In genomic region chr7:38920731-38921130, GRCh38 we compare ENCODE assay signal across 1 cellular context.
TF ChIP-seq lines count a peak whose summit lies in the region.

No MANE protein-coding gene starts in this region.

TF ChIP-seq in GM23338, 12 proteins besides CTCF, POLR2A, EP300 and RAD21 (continued from another document):
- no peak for TF ChIP-seq ZNF462 (CRISPR knock-in tag; IDR thresholded peaks at IDR 0.05)
